Comparison of ENCODE assay signal across 5 cellular contexts in genomic region chrX:126190888-126191287, GRCh38. TPM values are rescaled to one million over a fixed set of nuclear protein-coding genes. Genes with fewer than 3 reads are reported as not detected.
"Had no signal": no experiment of that assay in that cellular context is flagged by ENCODE, and none has a peak within 500 bp of the region (broad histone marks: within the 10 kb centered on the region; RNA-seq: fewer than 3 reads in every experiment).

No MANE protein-coding gene starts in this region.

RNA-seq across cellular contexts. Expression of gene DCAF12L2, which starts 24.8 kb away (rescaled TPM):
- total RNA-seq: HepG2, HT-29, HT1080, IMR-90, K562 had no signal
